16 cellular contexts compared by ENCODE assay signal in the genomic region with DNA sequence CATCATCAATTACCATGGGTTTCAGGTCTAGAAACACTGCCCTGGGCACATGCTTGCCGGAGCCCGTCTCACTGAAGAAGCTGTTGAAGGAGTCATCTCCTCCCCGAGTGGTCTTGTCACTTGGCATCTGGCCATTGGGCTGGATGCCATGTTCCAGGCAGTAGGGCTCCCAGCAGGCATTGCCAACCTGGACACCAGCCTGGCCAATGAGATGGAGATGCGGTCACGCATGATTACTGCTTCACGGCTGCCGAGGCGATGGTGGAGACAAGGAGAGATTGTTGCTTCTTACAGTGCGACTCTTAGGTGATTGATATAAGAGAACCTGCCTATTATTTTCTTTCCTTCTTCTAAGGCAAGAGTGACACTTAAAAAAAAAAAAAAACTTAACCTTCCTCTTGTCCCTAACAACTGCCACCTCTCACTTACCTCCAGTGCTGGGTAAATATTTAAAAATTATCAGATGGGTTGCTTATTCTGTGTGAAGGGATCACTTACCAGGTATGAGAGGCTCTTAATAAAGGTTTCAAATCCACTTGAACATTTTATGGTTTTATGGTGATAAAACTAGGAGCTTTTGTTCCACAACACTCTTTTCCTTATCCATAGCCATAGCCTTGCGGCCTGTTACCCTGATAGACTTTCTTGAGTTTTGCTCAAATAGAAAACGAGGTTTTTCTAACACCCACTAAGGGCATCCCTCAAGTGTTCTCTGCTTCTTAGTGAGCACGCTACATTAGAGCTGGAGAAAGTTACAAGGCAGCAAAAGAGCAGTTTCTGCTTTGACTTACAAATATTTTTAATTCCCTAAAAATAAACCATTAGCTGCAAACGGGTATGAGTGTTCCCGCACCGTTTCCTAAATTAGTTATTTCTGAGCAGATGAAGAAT. TPM values are rescaled to one million over a fixed set of nuclear protein-coding genes. Genes with fewer than 3 reads are reported as not detected.
DNase-seq lines count a peak whose midpoint lies in the region; ATAC-seq and TF ChIP-seq lines count a peak whose summit lies in the region.
"Had no signal": no experiment of that assay in that cellular context is flagged by ENCODE, and none has a peak within 500 bp of the region (broad histone marks: within the 10 kb centered on the region; RNA-seq: fewer than 3 reads in every experiment).

No MANE protein-coding gene starts in this region.

- TF ChIP-seq POLR2A in vagina (IDR thresholded peaks at IDR 0.05), result no peak

- H3K4me1 ChIP-seq in Karpas-422 (ENCODE audit: low read length), result peaks cover 73% of the 10 kb centered on the region
- no peaks in the 10 kb centered on the region for H3K4me1 ChIP-seq in left lung
- no peaks in the 10 kb centered on the region for H3K4me1 ChIP-seq in vagina
- H3K4me1 ChIP-seq: right atrium auricular region had no signal

- peak overlapping the region; percentile 51 for H3K4me2 ChIP-seq in Karpas-422 (ENCODE audit: low read depth, low read length, poor library complexity, severe bottlenecking)
- H3K4me2 ChIP-seq: hepatocyte had no signal

- H3K27me3 ChIP-seq in Karpas-422 (ENCODE audit: low read length) (no peaks in the 10 kb centered on the region), left lung (peaks cover 0 to 11% of the 10 kb centered on the region in 2 donors), vagina (no peaks in the 10 kb centered on the region)
- H3K27me3 ChIP-seq: hepatocyte, right atrium auricular region had no signal

- intact Hi-C loops in left lung (cut with DNase I) (no loop called here), vagina (cut with DNase I) (no loop called here)

- peak overlapping the region; percentile 41 for H2AFZ ChIP-seq in Karpas-422 (ENCODE audit: low read length)
- H2AFZ ChIP-seq: hepatocyte had no signal

- no peaks in the 10 kb centered on the region for H3K36me3 ChIP-seq in Karpas-422 (ENCODE audit: insufficient read depth, low read length)
- no peaks in the 10 kb centered on the region for H3K36me3 ChIP-seq in left lung
- H3K36me3 ChIP-seq in vagina, result no peaks in the 10 kb centered on the region
- H3K36me3 ChIP-seq: right atrium auricular region, thoracic aorta had no signal

- DNase-seq in G401 (ENCODE audit: low spot score) (peak; percentile 23), Karpas-422 (peak; percentile 79), NCI-H345 (lab: John Stamatoyannopoulos, UW) (peak; percentile 55), left lung (peak in 1 of 2 donors; percentile 35), occipital lobe (lab: John Stamatoyannopoulos, UW) (no peak), vagina (ENCODE audit: extremely low spot score in 2 of 2) (no peak), HPDE6-E6E7 (ENCODE audit: extremely low spot score) (no peak)
- DNase-seq: activated CD4-positive, alpha-beta T cell treated with anti-CD3 and anti-CD28 coated beads for 48 hours; activated effector memory CD4-positive, alpha-beta T cell treated with anti-CD3 and anti-CD28 coated beads, Interleukin-2, amount 50 U/mL, for 16 hours; AML-193; amniotic stem cell; mammary epithelial cell had no signal

- no peaks in the 10 kb centered on the region for H3K79me2 ChIP-seq in Karpas-422 (ENCODE audit: low read length)
- H3K79me2 ChIP-seq: hepatocyte had no signal

- peak overlapping the region; percentile 39; the same call in 1 of the 2 replicates for H3K9ac ChIP-seq in Karpas-422 (ENCODE audit: low read length)

- no peaks in the 10 kb centered on the region for H4K20me1 ChIP-seq in Karpas-422 (ENCODE audit: insufficient read depth, low read depth, low read length)

- TF ChIP-seq CTCF in left lung (IDR thresholded peaks at IDR 0.05) (no peak), vagina (IDR thresholded peaks at IDR 0.05) (no peak)

- no peaks in the 10 kb centered on the region for H3K9me2 ChIP-seq in Karpas-422 (replicated peaks; ENCODE audit: insufficient read depth, low read length)

- ATAC-seq in left lung, result peak; percentile 92

- H3K9me3 ChIP-seq in Karpas-422 (ENCODE audit: low read length), result no peaks in the 10 kb centered on the region
- H3K9me3 ChIP-seq in left lung, result no peaks in the 10 kb centered on the region
- no peaks in the 10 kb centered on the region for H3K9me3 ChIP-seq in vagina
- H3K9me3 ChIP-seq: right atrium auricular region, thoracic aorta had no signal

- H3K4me3 ChIP-seq in Karpas-422 (ENCODE audit: low read length) (peak overlapping the region; percentile 13; the same call in 1 of the 2 replicates), left lung (no peak overlapping the region), vagina (no peak overlapping the region)
- H3K4me3 ChIP-seq: hepatocyte, right atrium auricular region, thoracic aorta had no signal

- in situ Hi-C loops in G401 (cut with HindIII; ENCODE audit: low sequenced_read_pairs), result no loop called here

- H3K27ac ChIP-seq in Karpas-422 (ENCODE audit: low read length) (peak overlapping the region; percentile 83), left lung (no peak overlapping the region), vagina (no peak overlapping the region)
- H3K27ac ChIP-seq: hepatocyte, right atrium auricular region, thoracic aorta had no signal

RNA-seq across cellular contexts. Expression of a gene that starts 41.2 kb away (rescaled TPM):
- 0.41 and 1.5 TPM in 2 replicates for total RNA-seq in G401 (2014; rRNA removed; shearing (Covaris generic))
- total RNA-seq in Karpas-422 (2014; rRNA removed; shearing (Covaris generic); ENCODE audit: low replicate concordance), result 9.3 and 10.2 TPM in 2 replicates
- total RNA-seq in left lung (1 to 10 TPM; 1.2 to 3.0 TPM), occipital lobe (9.0 TPM), vagina (not detected)
- total RNA-seq: H1, hepatocyte had no signal

Comparison
In these comparisons a context has a peak if more than half of its experiments do, and no peak if none do; other contexts are left out.
1. DNase-seq: peak in G401 (single experiment), Karpas-422 (single experiment) and NCI-H345 (single experiment); none in occipital lobe (single experiment), vagina (0 of 2) and HPDE6-E6E7 (single experiment).